13 cellular contexts compared by ENCODE assay signal in genomic region chr11:95465887-95466286, GRCh38.
"Had no signal": no experiment of that assay in that cellular context is flagged by ENCODE, and none has a peak within 500 bp of the region (broad histone marks: within the 10 kb centered on the region; RNA-seq: fewer than 3 reads in every experiment).

No MANE protein-coding gene starts in this region.

- H3K27ac ChIP-seq: cardiac muscle cell, esophagus squamous epithelium, left lung, suprapubic skin, VCaP had no signal

- H3K9me3 Mint-ChIP-seq: activated CD4-positive, alpha-beta memory T cell treated with anti-CD3 and anti-CD28 coated beads, Interleukin-2, amount 10 ng/mL, durations not matched to agents 7 days and 5 days; natural killer cell had no signal

- H3K36me3 ChIP-seq: cardiac muscle cell, esophagus squamous epithelium, left lung, suprapubic skin had no signal

- H3K27ac Mint-ChIP-seq: activated CD4-positive, alpha-beta memory T cell treated with anti-CD3 and anti-CD28 coated beads, Interleukin-2, amount 10 ng/mL, durations not matched to agents 7 days and 5 days; activated CD4-positive, alpha-beta T cell treated with anti-CD3 and anti-CD28 coated beads for 36 hours; natural killer cell had no signal

- H3K36me3 Mint-ChIP-seq: natural killer cell had no signal

- H3K4me3 Mint-ChIP-seq: activated CD4-positive, alpha-beta memory T cell treated with anti-CD3 and anti-CD28 coated beads, Interleukin-2, amount 10 ng/mL, durations not matched to agents 7 days and 5 days; activated CD4-positive, alpha-beta T cell treated with anti-CD3 and anti-CD28 coated beads for 36 hours; natural killer cell had no signal

- ATAC-seq: activated CD4-positive, alpha-beta T cell treated with anti-CD3 and anti-CD28 coated beads for 36 hours; left lung; natural killer cell had no signal

- H3K9me3 ChIP-seq: esophagus squamous epithelium, left lung, suprapubic skin had no signal

- H3K27me3 Mint-ChIP-seq: activated CD4-positive, alpha-beta memory T cell treated with anti-CD3 and anti-CD28 coated beads, Interleukin-2, amount 10 ng/mL, durations not matched to agents 7 days and 5 days; activated CD4-positive, alpha-beta T cell treated with anti-CD3 and anti-CD28 coated beads for 36 hours had no signal

- DNase-seq: activated CD4-positive, alpha-beta memory T cell treated with anti-CD3 and anti-CD28 coated beads, Interleukin-2, amount 10 ng/mL, durations not matched to agents 7 days and 5 days; activated CD4-positive, alpha-beta T cell treated with anti-CD3 and anti-CD28 coated beads for 36 hours; activated CD8-positive, alpha-beta memory T cell treated with anti-CD3 and anti-CD28 coated beads, Interleukin-2, amount 50 U/mL, for 4 hours; activated naive CD4-positive, alpha-beta T cell; esophagus squamous epithelium; foreskin fibroblast; left lung; natural killer cell; stimulated activated CD4-positive, alpha-beta T cell treated with anti-CD3 and anti-CD28 coated beads, Interleukin-2, amount 100 ng/mL, for 48 hours; stimulated activated naive CD4-positive, alpha-beta T cell treated with Interleukin-2 at 50 U/mL for 16 hours had no signal

- H3K4me3 ChIP-seq: cardiac muscle cell, esophagus squamous epithelium, left lung, suprapubic skin had no signal

- H3K4me1 ChIP-seq: esophagus squamous epithelium, left lung had no signal

- H3K27me3 ChIP-seq: cardiac muscle cell, esophagus squamous epithelium, left lung, suprapubic skin had no signal

- H3K4me1 Mint-ChIP-seq: activated CD4-positive, alpha-beta memory T cell treated with anti-CD3 and anti-CD28 coated beads, Interleukin-2, amount 10 ng/mL, durations not matched to agents 7 days and 5 days; activated CD4-positive, alpha-beta T cell treated with anti-CD3 and anti-CD28 coated beads for 36 hours; natural killer cell had no signal
